7 cellular contexts compared by ENCODE assay signal in genomic region chr11:48109046-48109666, GRCh38.
DNase-seq lines count a peak whose midpoint lies in the region; ATAC-seq and TF ChIP-seq lines count a peak whose summit lies in the region.

No MANE protein-coding gene starts in this region.

- in situ Hi-C loops in KBM-7 (cut with MboI; ENCODE audit: low pct_unique_long_range_greater_than_20kb, low sequenced_read_pairs), result loop anchor here (10.0 kb wide), 1 partner anchor 144 kb away; no protein-coding TSS in a partner anchor
- in situ Hi-C loops in Panc1 (cut with HindIII; ENCODE audit: low pct_unique_long_range_greater_than_20kb, low sequenced_read_pairs), result no loop called here

- intact Hi-C loops in Panc1 (cut with micrococcal nuclease; ENCODE audit: unreplicated experiment), result loop anchor here (2.0 kb wide), 1 partner anchor 174 kb away; no protein-coding TSS in a partner anchor

- H3K36me3 ChIP-seq in Panc1 (ENCODE audit: control insufficient read depth, insufficient read depth, low read length), result no peaks in the 10 kb centered on the region

- H3K4me3 ChIP-seq in Panc1 (ENCODE audit: low read depth in 2 of 2, low read length in 2 of 2) (peak overlapping the region in 1 of 2 experiments; percentile 37; a peak in 2 of 4 replicates), choroid plexus epithelial cell (ENCODE audit: low read depth, low read length) (no peak overlapping the region)

- no TSS peak for BruUV-seq in Panc1 (replicated peaks; lab: Mats Ljungman, UMichigan)

- no peaks in the 10 kb centered on the region for H3K9me3 ChIP-seq in Panc1 (ENCODE audit: control insufficient read depth, insufficient read depth, low read depth, low read length)

- TF ChIP-seq CTCF in Panc1 (IDR thresholded peaks at IDR 0.05) (no peak), choroid plexus epithelial cell (conservative IDR thresholded peaks at IDR 0.05; ENCODE audit: low read depth, low read length) (peak; percentile 46)

- ATAC-seq in Panc1 (peak; percentile 65), GM18870 (IDR thresholded peaks at IDR 0.05; ENCODE audit: unreplicated experiment) (no peak)

- H3K27me3 ChIP-seq in Panc1 (ENCODE audit: control insufficient read depth, insufficient read depth, low read length), result no peaks in the 10 kb centered on the region

- CTCF ChIA-PET in Panc1 (lab: Charles Lee), result interaction anchor here (0.5 to 1.6 kb wide), 15 partner anchors 11 to 413 kb away, joined by 3 to 7 read pairs (median 4); no protein-coding TSS in a partner anchor

- POLR2A ChIA-PET in Panc1 (lab: Charles Lee), result no interaction called here

- H3K27ac ChIP-seq in Panc1 (ENCODE audit: low read length), result peak overlapping the region; percentile 67

- H3K4me1 ChIP-seq in Panc1 (ENCODE audit: control insufficient read depth, insufficient read depth, low read length), result peaks cover 22% of the 10 kb centered on the region

- DNase-seq in EH (ENCODE audit: low read depth) (peak; percentile 68), KBM-7 (peak; percentile 71), Panc1 (ENCODE audit: low read depth, low spot score) (no peak), choroid plexus epithelial cell (ENCODE audit: low read depth) (peak; percentile 80), lung microvascular endothelial cell (ENCODE audit: low read depth in 2 of 2) (peak; percentile 46 to 66), ureter (ENCODE audit: low spot score) (peak; percentile 41)
